Comparison of ENCODE assay signal across 23 cellular contexts in genomic region chr4:10715135-10715534, GRCh38. TPM values are rescaled to one million over a fixed set of nuclear protein-coding genes. Genes with fewer than 3 reads are reported as not detected.
"Had no signal": no experiment of that assay in that cellular context is flagged by ENCODE, and none has a peak within 500 bp of the region (broad histone marks: within the 10 kb centered on the region; RNA-seq: fewer than 3 reads in every experiment).

No MANE protein-coding gene starts in this region.

- H3K4me1 Mint-ChIP-seq: naive thymus-derived CD8-positive, alpha-beta T cell had no signal

- H3K27ac Mint-ChIP-seq: naive thymus-derived CD8-positive, alpha-beta T cell; stimulated activated memory B cell treated with anti-CD40 and anti-IgM and Interleukin-4, amounts not matched to agents 10 μg/mL and 1 μg/mL and 100 μg/mL, for 72 hours; stimulated activated naive CD8-positive, alpha-beta T cell treated with anti-CD3 and anti-CD28 coated beads, Interleukin-15, Interleukin-2, amounts not matched to agents 100 ng/mL and 50 ng/mL, for 24 hours had no signal

- DNase-seq: effector CD4-positive, alpha-beta T cell; endodermal cell; erythroblast; naive thymus-derived CD8-positive, alpha-beta T cell; psoas muscle; spleen; stimulated activated CD4-positive, alpha-beta T cell treated with anti-CD3 and anti-CD28 coated beads, Interleukin-15, amount 100 ng/mL, for 24 hours; stimulated activated CD4-positive, alpha-beta T cell treated with anti-CD3 and anti-CD28 coated beads, Interleukin-1b, Interleukin-23, amount 100 ng/mL, for 48 hours; stimulated activated CD4-positive, alpha-beta T cell treated with anti-CD3 and anti-CD28 coated beads, Interleukin-4, amount 100 ng/mL, for 24 hours; testis had no signal

- H3K4me3 Mint-ChIP-seq: endodermal cell; naive thymus-derived CD8-positive, alpha-beta T cell; stimulated activated memory B cell treated with anti-CD40 and anti-IgM and Interleukin-4, amounts not matched to agents 10 μg/mL and 1 μg/mL and 100 μg/mL, for 72 hours; stimulated activated naive CD8-positive, alpha-beta T cell treated with anti-CD3 and anti-CD28 coated beads, Interleukin-15, Interleukin-2, amounts not matched to agents 100 ng/mL and 50 ng/mL, for 24 hours had no signal

- ATAC-seq: foreskin keratinocyte; naive thymus-derived CD8-positive, alpha-beta T cell; psoas muscle; sciatic nerve; stimulated activated memory B cell treated with anti-CD40 and anti-IgM and Interleukin-4, amounts not matched to agents 10 μg/mL and 1 μg/mL and 100 μg/mL, for 72 hours had no signal

RNA-seq across cellular contexts. Expression of gene CLNK, which starts 30.6 kb away (rescaled TPM):
- total RNA-seq: dermis microvascular lymphatic vessel endothelial cell; endodermal cell; endothelial cell of umbilical vein; foreskin keratinocyte; hepatocyte; kidney epithelial cell; lung microvascular endothelial cell; mesenteric fat pad; naive thymus-derived CD8-positive, alpha-beta T cell; osteoblast; sciatic nerve; skeletal muscle tissue; tibial nerve had no signal
